29 cellular contexts compared by ENCODE assay signal in the genomic region with DNA sequence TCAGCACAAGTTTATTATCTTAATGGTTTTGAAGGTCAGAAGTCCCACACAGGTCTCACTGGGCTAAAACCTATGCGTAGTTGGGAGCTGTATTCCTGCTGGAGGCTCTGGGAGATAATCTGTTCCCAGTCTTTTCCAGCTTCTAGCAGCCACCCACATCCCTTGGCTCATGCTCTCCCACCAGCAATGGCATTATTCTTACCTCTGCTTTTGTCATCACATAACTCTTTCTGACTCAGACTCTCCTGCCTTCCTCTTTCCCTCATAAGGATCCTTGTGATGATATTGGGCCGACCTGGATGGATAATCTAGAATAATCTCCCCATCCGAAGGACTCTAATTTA.
DNase-seq lines count a peak whose midpoint lies in the region; ATAC-seq and TF ChIP-seq lines count a peak whose summit lies in the region.
"Had no signal": no experiment of that assay in that cellular context is flagged by ENCODE, and none has a peak within 500 bp of the region (broad histone marks: within the 10 kb centered on the region; RNA-seq: fewer than 3 reads in every experiment).

No MANE protein-coding gene starts in this region.

- H3K27ac ChIP-seq in tibial artery, result no peak overlapping the region
- H3K27ac ChIP-seq: PC-9, vagina had no signal

- H3K27ac Mint-ChIP-seq in activated T-helper 17 cell treated with anti-CD3 and anti-CD28 coated beads, Interleukin-2, amount 50 U/mL, for 72 hours, result no peak overlapping the region
- H3K27ac Mint-ChIP-seq in osteocyte (ENCODE audit: unreplicated experiment), result no peak overlapping the region
- H3K27ac Mint-ChIP-seq: activated CD4-positive, alpha-beta T cell treated with anti-CD3 and anti-CD28 coated beads for 36 hours; activated naive CD4-positive, alpha-beta T cell treated with anti-CD3 and anti-CD28 coated beads, Interleukin-2, amount 50 U/mL, for 24 hours; CD4-positive, alpha-beta memory T cell; immature natural killer cell had no signal

- peak overlapping the region; percentile 27 for H3K4me3 Mint-ChIP-seq in activated T-helper 17 cell treated with anti-CD3 and anti-CD28 coated beads, Interleukin-2, amount 50 U/mL, for 72 hours
- H3K4me3 Mint-ChIP-seq in osteocyte (ENCODE audit: unreplicated experiment), result no peak overlapping the region
- H3K4me3 Mint-ChIP-seq: activated CD4-positive, alpha-beta T cell treated with anti-CD3 and anti-CD28 coated beads for 36 hours; activated naive CD4-positive, alpha-beta T cell treated with anti-CD3 and anti-CD28 coated beads, Interleukin-2, amount 50 U/mL, for 24 hours; H9; neural crest cell had no signal

- H3K27me3 ChIP-seq in tibial artery, result no peaks in the 10 kb centered on the region
- H3K27me3 ChIP-seq: vagina had no signal

- ATAC-seq in HG03354 (IDR thresholded peaks at IDR 0.05; ENCODE audit: poor library complexity, severe bottlenecking, unreplicated experiment) (peak; percentile 13), GM18907 (IDR thresholded peaks at IDR 0.05; ENCODE audit: unreplicated experiment) (no peak)
- ATAC-seq in activated T-helper 17 cell treated with anti-CD3 and anti-CD28 coated beads, Interleukin-2, amount 50 U/mL, for 72 hours (replicated peaks), result no peak
- ATAC-seq in activated CD4-positive, CD25-positive, alpha-beta regulatory T cell treated with anti-CD3 and anti-CD28 coated beads, Interleukin-2, amount 50 U/mL, for 24 hours, result no peak

- no peaks in the 10 kb centered on the region for H3K27me3 Mint-ChIP-seq in activated T-helper 17 cell treated with anti-CD3 and anti-CD28 coated beads, Interleukin-2, amount 50 U/mL, for 72 hours
- peaks cover 8% of the 10 kb centered on the region for H3K27me3 Mint-ChIP-seq in osteocyte (ENCODE audit: unreplicated experiment)
- H3K27me3 Mint-ChIP-seq: activated CD4-positive, alpha-beta T cell treated with anti-CD3 and anti-CD28 coated beads for 36 hours; activated CD8-positive, alpha-beta T cell treated with anti-CD3 and anti-CD28 coated beads for 36 hours; activated naive CD4-positive, alpha-beta T cell treated with anti-CD3 and anti-CD28 coated beads, Interleukin-2, amount 50 U/mL, for 24 hours; CD4-positive, alpha-beta memory T cell had no signal

- H3K9me3 ChIP-seq in tibial artery, result peaks cover 0 to 14% (median 4%) of the 10 kb centered on the region in 3 donors
- H3K9me3 ChIP-seq: vagina had no signal

- H3K9me3 Mint-ChIP-seq in activated T-helper 17 cell treated with anti-CD3 and anti-CD28 coated beads, Interleukin-2, amount 50 U/mL, for 72 hours, result peaks cover 7% of the 10 kb centered on the region
- H3K9me3 Mint-ChIP-seq in osteocyte (ENCODE audit: unreplicated experiment), result peaks cover 17% of the 10 kb centered on the region

- no peak for TF ChIP-seq CTCF in GM12865 (IDR thresholded peaks at IDR 0.05; ENCODE audit: insufficient read depth, low read depth, low read length, missing control alignments)
- no peak for TF ChIP-seq CTCF in osteocyte (IDR thresholded peaks at IDR 0.05)
- no peak for TF ChIP-seq CTCF in tibial artery (IDR thresholded peaks at IDR 0.05)

- DNase-seq in GM12865 (ENCODE audit: low read depth) (no peak), osteocyte (ENCODE audit: extremely low spot score, unreplicated experiment) (peak; percentile 11), dermis blood vessel endothelial cell (no peak), tibial artery (no peak)
- DNase-seq: anterior cingulate cortex; CD4-positive, alpha-beta memory T cell; effector CD8-positive, alpha-beta T cell; H9; immature natural killer cell; KG1; mesenchymal stem cell; MM.1S; NCI-H1417; NCI-H2029; NCI-H526; NK-92 treated with Interleukin-12 subunit alpha and Interleukin-12 subunit beta, amount 100 ng/mL, for 24 hours; PC-9; Right ventricle myocardium superior; small intestine; stimulated activated naive CD4-positive, alpha-beta T cell treated with Interleukin-2 at 50 U/mL for 16 hours had no signal

- H3K4me3 ChIP-seq in GM12865 (ENCODE audit: low read depth, low read length) (peak overlapping the region; percentile 21), tibial artery (no peak overlapping the region)
- H3K4me3 ChIP-seq: PC-9, vagina had no signal

- no peaks in the 10 kb centered on the region for H3K36me3 ChIP-seq in tibial artery
- H3K36me3 ChIP-seq: vagina had no signal

- peaks cover 15% of the 10 kb centered on the region for H3K4me1 Mint-ChIP-seq in activated T-helper 17 cell treated with anti-CD3 and anti-CD28 coated beads, Interleukin-2, amount 50 U/mL, for 72 hours
- no peaks in the 10 kb centered on the region for H3K4me1 Mint-ChIP-seq in osteocyte (ENCODE audit: unreplicated experiment)
- H3K4me1 Mint-ChIP-seq: H9, neural crest cell had no signal

- H3K36me3 Mint-ChIP-seq in activated T-helper 17 cell treated with anti-CD3 and anti-CD28 coated beads, Interleukin-2, amount 50 U/mL, for 72 hours (ENCODE audit: low read depth), result no peaks in the 10 kb centered on the region
- no peaks in the 10 kb centered on the region for H3K36me3 Mint-ChIP-seq in osteocyte (ENCODE audit: unreplicated experiment)

- no peaks in the 10 kb centered on the region for H3K4me1 ChIP-seq in tibial artery
- H3K4me1 ChIP-seq: vagina had no signal

- intact Hi-C loops in tibial artery (cut with DNase I; ENCODE audit: low total_unique reads), result no loop called here
